ENCODE assay signal across 20 cellular contexts in the genomic region with DNA sequence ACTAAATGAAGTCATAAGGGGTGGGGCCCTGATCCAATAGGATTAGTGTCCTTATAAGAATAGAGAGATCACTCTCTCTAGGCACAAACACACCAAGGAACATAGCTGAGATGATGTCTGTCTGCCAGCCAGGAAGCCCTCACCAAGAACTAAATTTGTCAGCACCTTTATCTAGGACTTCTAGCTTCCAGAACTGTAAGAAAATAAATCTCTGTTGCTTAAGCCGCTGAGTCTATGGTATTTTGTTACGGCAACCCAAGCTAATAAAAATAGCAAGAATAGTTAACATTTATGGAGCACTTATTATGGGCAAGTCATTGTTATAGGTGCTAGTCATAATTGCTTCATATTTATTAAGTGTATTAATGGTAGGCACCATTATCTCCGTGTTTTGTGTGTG.
DNase-seq lines count a peak whose midpoint lies in the region; ATAC-seq, FAIRE-seq and TF ChIP-seq lines count a peak whose summit lies in the region.
"Had no signal": no experiment of that assay in that cellular context is flagged by ENCODE, and none has a peak within 500 bp of the region (broad histone marks: within the 10 kb centered on the region; RNA-seq: fewer than 3 reads in every experiment).

No MANE protein-coding gene starts in this region.

- no peak for TF ChIP-seq CTCF in A549 (IDR thresholded peaks at IDR 0.05)

- TF ChIP-seq EP300 in A549 (IDR thresholded peaks at IDR 0.05) = no peak

- no peak for TF ChIP-seq RAD21 in A549 (conservative IDR thresholded peaks at IDR 0.05 in 1 of 2, IDR thresholded peaks at IDR 0.05 in 1 of 2)

- TF ChIP-seq POLR2A in A549 (IDR thresholded peaks at IDR 0.05; ENCODE audit: low read length) = no peak

- no peaks in the 10 kb centered on the region for H3K9me3 ChIP-seq in A549
- H3K9me3 ChIP-seq: Caco-2 had no signal

- POLR2A ChIA-PET in A549 (lab: Yijun Ruan, JAX) = no interaction called here

- H3K4me3 ChIP-seq in A549 = no peak overlapping the region
- H3K4me3 ChIP-seq: GM23338 had no signal

- H3K27ac ChIP-seq in A549 = no peak overlapping the region
- H3K27ac ChIP-seq: C4-2B had no signal

- FAIRE-seq in A549 (lab: Jason Lieb, UNC) = peak; percentile 7
- FAIRE-seq in G401.6 (lab: Jason Lieb, UNC) = peak; percentile 99
- FAIRE-seq: GM12891, GM18507 had no signal

- H3K4me1 ChIP-seq in A549 = no peaks in the 10 kb centered on the region

- CTCF ChIA-PET in A549 (lab: Yijun Ruan, JAX) = interaction anchor here (2.7 kb wide), 1 partner anchor 29 kb away, joined by 9 read pairs; no protein-coding TSS in a partner anchor

- no peak for DNase-seq in A549 (ENCODE audit: low read depth in 1 of 2, low spot score in 1 of 2)
- DNase-seq in amniotic epithelial cell (ENCODE audit: low read depth) = peak; percentile 41
- peak; percentile 9 for DNase-seq in islet precursor cell
- no peak for DNase-seq in GM03348 (ENCODE audit: low spot score)
- no peak for DNase-seq in NCI-H1436 (lab: John Stamatoyannopoulos, UW)
- no peak for DNase-seq in C1 segment of cervical spinal cord (lab: John Stamatoyannopoulos, UW)
- DNase-seq: 8988T; Caco-2; CD4-positive, CD25-positive, alpha-beta regulatory T cell; CD8-positive, alpha-beta T cell; DMS53; DMS79 treated with DMSO at 0.1 percent for 48 hours; GDM1; H9; HFFc6 had no signal

- WGBS in A549 (ENCODE audit: missing lambda C conversion rate) = 71% methylated on average over 3 of the region's 3 CpGs

- no peak for ATAC-seq in A549
- ATAC-seq: CD8-positive, alpha-beta T cell; GM23338 had no signal

- H3K4me2 ChIP-seq in A549 = no peak overlapping the region
- H3K4me2 ChIP-seq: GM23338 had no signal

TF ChIP-seq in A549, 52 proteins besides CTCF, POLR2A, EP300 and RAD21:
- TF ChIP-seq EHF (CRISPR knock-in tag; IDR thresholded peaks at IDR 0.05) (no peak), CBX2 (IDR thresholded peaks at IDR 0.05; ENCODE audit: borderline replicate concordance, low read depth) (no peak), EHMT2 (IDR thresholded peaks at IDR 0.05; ENCODE audit: low read depth) (no peak), FOSB (CRISPR knock-in tag; IDR thresholded peaks at IDR 0.05) (no peak), FOSL2 (IDR thresholded peaks at IDR 0.05) (no peak), FOSL2 (CRISPR knock-in tag; IDR thresholded peaks at IDR 0.05) (no peak), ZFP36 (IDR thresholded peaks at IDR 0.05; ENCODE audit: borderline replicate concordance, partially characterized antibody) (no peak), KDM1A (IDR thresholded peaks at IDR 0.05; ENCODE audit: low read depth) (no peak), ZSCAN20 (CRISPR knock-in tag; IDR thresholded peaks at IDR 0.05) (no peak), HEYL (CRISPR knock-in tag; IDR thresholded peaks at IDR 0.05) (no peak), GATA3 (IDR thresholded peaks at IDR 0.05; ENCODE audit: borderline replicate concordance) (no peak), BHLHE40 (IDR thresholded peaks at IDR 0.05; ENCODE audit: low read depth, low read length) (no peak), RARB (CRISPR knock-in tag; IDR thresholded peaks at IDR 0.05) (no peak), NPAS2 (CRISPR knock-in tag; IDR thresholded peaks at IDR 0.05; ENCODE audit: borderline replicate concordance) (no peak), NFE2L2 (conservative IDR thresholded peaks at IDR 0.05; ENCODE audit: low read length) (no peak)
- TF ChIP-seq, protein P1, sequence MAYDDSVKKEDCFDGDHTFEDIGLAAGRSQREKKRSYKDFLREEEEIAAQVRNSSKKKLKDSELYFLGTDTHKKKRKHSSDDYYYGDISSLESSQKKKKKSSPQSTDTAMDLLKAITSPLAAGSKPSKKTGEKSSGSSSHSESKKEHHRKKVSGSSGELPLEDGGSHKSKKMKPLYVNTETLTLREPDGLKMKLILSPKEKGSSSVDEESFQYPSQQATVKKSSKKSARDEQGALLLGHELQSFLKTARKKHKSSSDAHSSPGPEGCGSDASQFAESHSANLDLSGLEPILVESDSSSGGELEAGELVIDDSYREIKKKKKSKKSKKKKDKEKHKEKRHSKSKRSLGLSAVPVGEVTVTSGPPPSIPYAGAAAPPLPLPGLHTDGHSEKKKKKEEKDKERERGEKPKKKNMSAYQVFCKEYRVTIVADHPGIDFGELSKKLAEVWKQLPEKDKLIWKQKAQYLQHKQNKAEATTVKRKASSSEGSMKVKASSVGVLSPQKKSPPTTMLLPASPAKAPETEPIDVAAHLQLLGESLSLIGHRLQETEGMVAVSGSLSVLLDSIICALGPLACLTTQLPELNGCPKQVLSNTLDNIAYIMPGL (CRISPR knock-in tag; IDR thresholded peaks at IDR 0.05; ENCODE audit: borderline replicate concordance) = no peak

Comparison
In these comparisons a context has a peak if more than half of its experiments do, and no peak if none do; other contexts are left out.
1. DNase-seq: peak in amniotic epithelial cell (single experiment) and islet precursor cell (single experiment); none in A549 (0 of 2), GM03348 (single experiment), NCI-H1436 (single experiment) and C1 segment of cervical spinal cord (0 of 14).